In genomic region chr18:57744211-57744694, GRCh38 we compare ENCODE assay signal across 17 cellular contexts. TPM values are rescaled to one million over a fixed set of nuclear protein-coding genes. Genes with fewer than 3 reads are reported as not detected.
DNase-seq lines count a peak whose midpoint lies in the region; ATAC-seq and TF ChIP-seq lines count a peak whose summit lies in the region.
"Had no signal": no experiment of that assay in that cellular context is flagged by ENCODE, and none has a peak within 500 bp of the region (broad histone marks: within the 10 kb centered on the region; RNA-seq: fewer than 3 reads in every experiment).

No MANE protein-coding gene starts in this region.

- no peaks in the 10 kb centered on the region for H3K27me3 Mint-ChIP-seq in activated naive CD4-positive, alpha-beta T cell treated with anti-CD3 and anti-CD28 coated beads, Interleukin-2, amount 10 ng/mL, durations not matched to agents 7 days and 5 days
- H3K27me3 Mint-ChIP-seq in activated naive CD8-positive, alpha-beta T cell treated with anti-CD3 and anti-CD28 coated beads, Interleukin-2, amount 50 U/mL, for 24 hours, result no peaks in the 10 kb centered on the region
- H3K27me3 Mint-ChIP-seq: activated CD4-positive, alpha-beta memory T cell treated with anti-CD3 and anti-CD28 coated beads for 36 hours; stimulated activated memory B cell treated with anti-CD40 and anti-IgM and Interleukin-4, amounts not matched to agents 10 μg/mL and 1 μg/mL and 100 μg/mL, for 72 hours had no signal

- peak overlapping the region; percentile 61 to 77 (median 71) for H3K27ac ChIP-seq in esophagus muscularis mucosa (replicated peaks in 1 of 4)
- H3K27ac ChIP-seq: lower lobe of right lung had no signal

- H3K4me1 Mint-ChIP-seq in activated naive CD4-positive, alpha-beta T cell treated with anti-CD3 and anti-CD28 coated beads, Interleukin-2, amount 10 ng/mL, durations not matched to agents 7 days and 5 days, result no peaks in the 10 kb centered on the region
- H3K4me1 Mint-ChIP-seq in activated naive CD8-positive, alpha-beta T cell treated with anti-CD3 and anti-CD28 coated beads, Interleukin-2, amount 50 U/mL, for 24 hours, result no peaks in the 10 kb centered on the region

- no peaks in the 10 kb centered on the region for H3K27me3 ChIP-seq in esophagus muscularis mucosa

- no peaks in the 10 kb centered on the region for H3K9me3 Mint-ChIP-seq in activated naive CD4-positive, alpha-beta T cell treated with anti-CD3 and anti-CD28 coated beads, Interleukin-2, amount 10 ng/mL, durations not matched to agents 7 days and 5 days
- no peaks in the 10 kb centered on the region for H3K9me3 Mint-ChIP-seq in activated naive CD8-positive, alpha-beta T cell treated with anti-CD3 and anti-CD28 coated beads, Interleukin-2, amount 50 U/mL, for 24 hours
- H3K9me3 Mint-ChIP-seq: stimulated activated memory B cell treated with anti-CD40 and anti-IgM and Interleukin-4, amounts not matched to agents 10 μg/mL and 1 μg/mL and 100 μg/mL, for 72 hours had no signal

- no peak overlapping the region for H3K4me3 ChIP-seq in esophagus muscularis mucosa
- H3K4me3 ChIP-seq: lower lobe of right lung had no signal

- CTCF ChIA-PET in activated naive CD4-positive, alpha-beta T cell treated with anti-CD3 and anti-CD28 coated beads, Interleukin-2, amount 10 ng/mL, durations not matched to agents 7 days and 5 days (lab: Charles Lee), result no interaction called here

- no peak for TF ChIP-seq POLR2A in esophagus muscularis mucosa (IDR thresholded peaks at IDR 0.05; ENCODE audit: low read depth)

- 28% methylated on average over 5 of the region's 5 CpGs for WGBS in esophagus muscularis mucosa

- peak; percentile 89 for DNase-seq in EH (ENCODE audit: low read depth)
- DNase-seq in NCI-H748 (lab: John Stamatoyannopoulos, UW; ENCODE audit: unreplicated experiment), result peak; percentile 88
- no peak for DNase-seq in esophagus muscularis mucosa (ENCODE audit: extremely low spot score)
- DNase-seq in pulmonary artery endothelial cell (ENCODE audit: low read depth, low spot score), result peak; percentile 67
- DNase-seq in head of caudate nucleus, result no peak
- no peak for DNase-seq in activated naive CD4-positive, alpha-beta T cell treated with anti-CD3 and anti-CD28 coated beads, Interleukin-2, amount 10 ng/mL, durations not matched to agents 7 days and 5 days
- no peak for DNase-seq in activated naive CD8-positive, alpha-beta T cell treated with anti-CD3 and anti-CD28 coated beads, Interleukin-2, amount 50 U/mL, for 24 hours
- DNase-seq: activated CD4-positive, alpha-beta memory T cell treated with anti-CD3 and anti-CD28 coated beads for 36 hours; Karpas-422; lower lobe of right lung; NCI-H345; stimulated activated CD4-positive, alpha-beta T cell treated with anti-CD3 and anti-CD28 coated beads, Interleukin-1b, Interleukin-23, amount 100 ng/mL, for 48 hours had no signal

- ATAC-seq in HG02623 (IDR thresholded peaks at IDR 0.05; ENCODE audit: unreplicated experiment), result no peak
- ATAC-seq in activated naive CD8-positive, alpha-beta T cell treated with anti-CD3 and anti-CD28 coated beads, Interleukin-2, amount 50 U/mL, for 24 hours, result no peak
- ATAC-seq: stimulated activated memory B cell treated with anti-CD40 and anti-IgM and Interleukin-4, amounts not matched to agents 10 μg/mL and 1 μg/mL and 100 μg/mL, for 72 hours had no signal

- no peak for TF ChIP-seq EP300 in esophagus muscularis mucosa (IDR thresholded peaks at IDR 0.05)

- no peak overlapping the region for H3K4me3 Mint-ChIP-seq in activated naive CD4-positive, alpha-beta T cell treated with anti-CD3 and anti-CD28 coated beads, Interleukin-2, amount 10 ng/mL, durations not matched to agents 7 days and 5 days
- no peak overlapping the region for H3K4me3 Mint-ChIP-seq in activated naive CD8-positive, alpha-beta T cell treated with anti-CD3 and anti-CD28 coated beads, Interleukin-2, amount 50 U/mL, for 24 hours
- H3K4me3 Mint-ChIP-seq: activated CD4-positive, alpha-beta memory T cell treated with anti-CD3 and anti-CD28 coated beads for 36 hours; CD14-positive monocyte; stimulated activated memory B cell treated with anti-CD40 and anti-IgM and Interleukin-4, amounts not matched to agents 10 μg/mL and 1 μg/mL and 100 μg/mL, for 72 hours had no signal

- H3K36me3 Mint-ChIP-seq in activated naive CD4-positive, alpha-beta T cell treated with anti-CD3 and anti-CD28 coated beads, Interleukin-2, amount 10 ng/mL, durations not matched to agents 7 days and 5 days, result no peaks in the 10 kb centered on the region
- H3K36me3 Mint-ChIP-seq in activated naive CD8-positive, alpha-beta T cell treated with anti-CD3 and anti-CD28 coated beads, Interleukin-2, amount 50 U/mL, for 24 hours (ENCODE audit: low read depth), result no peaks in the 10 kb centered on the region

- H3K9me3 ChIP-seq in esophagus muscularis mucosa, result no peaks in the 10 kb centered on the region

- H3K27ac Mint-ChIP-seq in activated naive CD4-positive, alpha-beta T cell treated with anti-CD3 and anti-CD28 coated beads, Interleukin-2, amount 10 ng/mL, durations not matched to agents 7 days and 5 days, result no peak overlapping the region
- H3K27ac Mint-ChIP-seq in activated naive CD8-positive, alpha-beta T cell treated with anti-CD3 and anti-CD28 coated beads, Interleukin-2, amount 50 U/mL, for 24 hours, result no peak overlapping the region
- H3K27ac Mint-ChIP-seq: activated CD4-positive, alpha-beta memory T cell treated with anti-CD3 and anti-CD28 coated beads for 36 hours; CD14-positive monocyte had no signal

- intact Hi-C loops in esophagus muscularis mucosa (cut with DNase I) (no loop called here), head of caudate nucleus (cut with DNase I) (no loop called here)

- no peaks in the 10 kb centered on the region for H3K36me3 ChIP-seq in esophagus muscularis mucosa
- H3K36me3 ChIP-seq: lower lobe of right lung had no signal

- TF ChIP-seq CTCF in esophagus muscularis mucosa (IDR thresholded peaks at IDR 0.05), result no peak

- peaks cover 32 to 56% (median 48%) of the 10 kb centered on the region in 4 donors for H3K4me1 ChIP-seq in esophagus muscularis mucosa

RNA-seq across cellular contexts. Expression of gene ATP8B1, which starts 58.9 kb away (rescaled TPM):
- total RNA-seq in esophagus muscularis mucosa (10 to 100 TPM; 18.3 to 21.9 (median 19.6) TPM), pulmonary artery endothelial cell (85.1 and 108 TPM in 2 replicates)
- total RNA-seq: activated CD4-positive, alpha-beta memory T cell treated with anti-CD3 and anti-CD28 coated beads for 36 hours; G401; T-helper 2 cell treated with Interferon-gamma antibody and Interleukin-4, amounts not matched to agents 100 ng/mL and 5 ng/mL, for 36 hours had no signal

Comparison
In these comparisons a context has a peak if more than half of its experiments do, and no peak if none do; other contexts are left out.
1. DNase-seq: peak in EH (single experiment), NCI-H748 (single experiment) and pulmonary artery endothelial cell (single experiment); none in esophagus muscularis mucosa (single experiment), head of caudate nucleus (0 of 42), activated naive CD4-positive, alpha-beta T cell treated with anti-CD3 and anti-CD28 coated beads, Interleukin-2, amount 10 ng/mL, durations not matched to agents 7 days and 5 days (single experiment) and activated naive CD8-positive, alpha-beta T cell treated with anti-CD3 and anti-CD28 coated beads, Interleukin-2, amount 50 U/mL, for 24 hours (single experiment).